In the genomic region with DNA sequence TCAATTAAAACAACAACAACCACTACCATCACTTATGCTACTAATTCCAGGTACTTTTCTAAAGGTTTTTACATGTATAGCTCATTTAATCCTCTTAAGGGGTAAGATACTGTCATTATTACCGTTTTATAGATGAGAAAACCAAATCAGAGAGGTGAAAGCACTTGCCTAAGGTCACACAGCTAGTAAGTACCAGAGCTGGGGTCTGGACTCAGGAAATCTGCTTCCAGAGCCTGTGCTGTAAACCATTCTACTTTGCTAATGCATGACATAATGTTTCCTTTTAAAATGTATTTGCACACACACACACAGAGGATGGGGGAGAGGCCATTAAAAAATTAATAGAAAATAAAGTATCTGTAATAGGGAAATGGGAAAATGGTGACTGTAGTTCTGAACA, we compare ENCODE assay signal across 8 cellular contexts.
"Had no signal": no experiment of that assay in that cellular context is flagged by ENCODE, and none has a peak within 500 bp of the region (broad histone marks: within the 10 kb centered on the region; RNA-seq: fewer than 3 reads in every experiment).

No MANE protein-coding gene starts in this region.

- FAIRE-seq: G401.6, GM12878, GM12891, GM12892, GM18507, GM19239 had no signal

- H3K4me3 ChIP-seq: GM12878 had no signal

- DNase-seq: GDM1, GF-D8 had no signal

- ATAC-seq: GM12878 had no signal
